Comparison of ENCODE assay signal across 11 cellular contexts in genomic region chr4:80322716-80323115, GRCh38.
A peak's percentile ranks its signal among the peaks of the same experiment; 100 is the strongest.
DNase-seq lines count a peak whose midpoint lies in the region; ATAC-seq and TF ChIP-seq lines count a peak whose summit lies in the region.
"Had no signal": no experiment of that assay in that cellular context is flagged by ENCODE, and none has a peak within 500 bp of the region (broad histone marks: within the 10 kb centered on the region; RNA-seq: fewer than 3 reads in every experiment).

No MANE protein-coding gene starts in this region.

- no peak for TF ChIP-seq POLR2A in NB4 (IDR thresholded peaks at IDR 0.05; ENCODE audit: extremely low read depth, insufficient read length)

- DNase-seq in DMS 273 (lab: John Stamatoyannopoulos, UW; ENCODE audit: unreplicated experiment) = peak; percentile 12
- DNase-seq in DMS 273 treated with DMSO at 0.1 percent for 48 hours (lab: John Stamatoyannopoulos, UW) = no peak
- DNase-seq in NB4 (ENCODE audit: low read depth) = peak; percentile 22
- DNase-seq in astrocyte of the spinal cord (ENCODE audit: low read depth, low spot score) = peak; percentile 59
- DNase-seq in left kidney (ENCODE audit: low read depth, low spot score) = peak; percentile 17
- no peak for DNase-seq in ecto neural progenitor cell (ENCODE audit: low spot score)
- no peak for DNase-seq in LoVo (ENCODE audit: low spot score)
- DNase-seq: NCI-H446 treated with DMSO at 0.1 percent for 48 hours; stimulated activated CD4-positive, alpha-beta T cell treated with anti-CD3 and anti-CD28 coated beads, Interleukin-15, amount 100 ng/mL, for 24 hours had no signal

- no peak for ATAC-seq in GM18498 (IDR thresholded peaks at IDR 0.05; ENCODE audit: unreplicated experiment)

- H3K4me3 ChIP-seq in NB4 (ENCODE audit: low read depth, low read length) (no peak overlapping the region), astrocyte of the spinal cord (ENCODE audit: low read depth, low read length) (no peak overlapping the region)
- H3K4me3 ChIP-seq: lung had no signal

- in situ Hi-C loops in astrocyte of the spinal cord (cut with HindIII; ENCODE audit: low sequenced_read_pairs) = no loop called here

- TF ChIP-seq CTCF in NB4 (IDR thresholded peaks at IDR 0.05; ENCODE audit: low read depth, low read length) (no peak), astrocyte of the spinal cord (IDR thresholded peaks at IDR 0.05; ENCODE audit: low read depth, low read length) (peak; percentile 54)

Comparison
In these comparisons a context has a peak if more than half of its experiments do, and no peak if none do; other contexts are left out.
1. DNase-seq: peak in DMS 273 (single experiment), NB4 (single experiment), astrocyte of the spinal cord (single experiment) and left kidney (single experiment); none in DMS 273 treated with DMSO at 0.1 percent for 48 hours (single experiment), ecto neural progenitor cell (single experiment) and LoVo (single experiment).